Comparison of ENCODE assay signal across 8 cellular contexts in genomic region chr4:81214518-81215218, GRCh38. TPM values are rescaled to one million over a fixed set of nuclear protein-coding genes. Genes with fewer than 3 reads are reported as not detected.
DNase-seq lines count a peak whose midpoint lies in the region; ATAC-seq, FAIRE-seq and TF ChIP-seq lines count a peak whose summit lies in the region.

No MANE protein-coding gene starts in this region.

- H3K9ac ChIP-seq in GM12878 (ENCODE audit: control insufficient read depth, insufficient read depth, low read length), result no peak overlapping the region

- no peaks in the 10 kb centered on the region for H3K9me3 ChIP-seq in GM12878 (replicated peaks; ENCODE audit: control insufficient read depth, insufficient read depth, low read length)
- no peaks in the 10 kb centered on the region for H3K9me3 ChIP-seq in testis

- no peak for TF ChIP-seq EP300 in GM12878 (IDR thresholded peaks at IDR 0.05; ENCODE audit: borderline replicate concordance in 1 of 2, control insufficient read depth in 1 of 2, low read depth in 2 of 2, low read length in 2 of 2)

- no peaks in the 10 kb centered on the region for H3K4me1 ChIP-seq in GM12878 (ENCODE audit: control insufficient read depth, insufficient read depth, low read length)
- no peaks in the 10 kb centered on the region for H3K4me1 ChIP-seq in testis

- no peak for TF ChIP-seq RAD21 in GM12878 (IDR thresholded peaks at IDR 0.05; ENCODE audit: insufficient read depth, low read depth, low read length)

- H3K27ac ChIP-seq in GM12878 (ENCODE audit: control insufficient read depth, insufficient read depth) (no peak overlapping the region), testis (no peak overlapping the region)

- no peak for DNase-seq in activated naive CD4-positive, alpha-beta T cell treated with Interleukin-2 at 50 U/mL for 16 hours
- no peak for DNase-seq in GM12878 (ENCODE audit: low read depth, low spot score)
- DNase-seq in kidney tubule cell (ENCODE audit: low spot score), result peak; percentile 7
- DNase-seq in testis, result peak; percentile 19
- no peak for DNase-seq in G401 (ENCODE audit: low spot score)
- no peak for DNase-seq in superior temporal gyrus (ENCODE audit: extremely low spot score)
- no peak for DNase-seq in HFFc6

- TF ChIP-seq CTCF in GM12878 (IDR thresholded peaks at IDR 0.05 in 2 of 3, conservative IDR thresholded peaks at IDR 0.05 in 1 of 3; ENCODE audit: control insufficient read depth in 2 of 3, extremely low read depth in 1 of 3, insufficient read depth in 1 of 3, low read depth in 3 of 3, low read length in 3 of 3) (no peak), testis (IDR thresholded peaks at IDR 0.05) (no peak), HFFc6 (IDR thresholded peaks at IDR 0.05) (no peak)

- H2AFZ ChIP-seq in GM12878 (ENCODE audit: control insufficient read depth, low read depth, low read length), result no peak overlapping the region

- TF ChIP-seq POLR2A in GM12878 (IDR thresholded peaks at IDR 0.05; ENCODE audit: low read depth, low read length) (no peak), testis (IDR thresholded peaks at IDR 0.05) (no peak)

- peaks cover 10% of the 10 kb centered on the region for H3K9me3 Mint-ChIP-seq in activated naive CD4-positive, alpha-beta T cell treated with anti-CD3 and anti-CD28 coated beads, Interleukin-2, amount 50 U/mL, for 24 hours
- peaks cover 7% of the 10 kb centered on the region for H3K9me3 Mint-ChIP-seq in HFFc6

- no peaks in the 10 kb centered on the region for H4K20me1 ChIP-seq in GM12878 (ENCODE audit: control insufficient read depth, insufficient read depth)

- H3K4me2 ChIP-seq in GM12878 (ENCODE audit: control insufficient read depth, insufficient read depth), result no peak overlapping the region

- peaks cover 7% of the 10 kb centered on the region for H3K4me1 Mint-ChIP-seq in activated naive CD4-positive, alpha-beta T cell treated with anti-CD3 and anti-CD28 coated beads, Interleukin-2, amount 50 U/mL, for 24 hours
- no peaks in the 10 kb centered on the region for H3K4me1 Mint-ChIP-seq in HFFc6 (ENCODE audit: low read depth)

- H3K27me3 Mint-ChIP-seq in activated naive CD4-positive, alpha-beta T cell treated with anti-CD3 and anti-CD28 coated beads, Interleukin-2, amount 50 U/mL, for 24 hours, result peaks cover 31% of the 10 kb centered on the region
- H3K27me3 Mint-ChIP-seq in HFFc6 (ENCODE audit: insufficient read depth), result peaks cover 10% of the 10 kb centered on the region; the same call in 1 of the 2 replicates

- H3K36me3 Mint-ChIP-seq in activated naive CD4-positive, alpha-beta T cell treated with anti-CD3 and anti-CD28 coated beads, Interleukin-2, amount 50 U/mL, for 24 hours, result no peaks in the 10 kb centered on the region
- no peaks in the 10 kb centered on the region for H3K36me3 Mint-ChIP-seq in HFFc6 (ENCODE audit: low read depth)

- H3K36me3 ChIP-seq in GM12878 (ENCODE audit: control insufficient read depth in 2 of 2, insufficient read depth in 2 of 2, low read length in 1 of 2) (no peaks in the 10 kb centered on the region), testis (ENCODE audit: low read depth, missing control alignments) (no peaks in the 10 kb centered on the region)

- no peak for ATAC-seq in GM12878

- POLR2A ChIA-PET in GM12878 (lab: Charles Lee), result no interaction called here

- H3K27me3 ChIP-seq in GM12878 (replicated peaks in 1 of 2; ENCODE audit: control insufficient read depth in 2 of 2, insufficient read depth in 2 of 2, low read length in 1 of 2) (peaks cover 2 to 6% of the 10 kb centered on the region in 2 experiments; a peak in 3 of 4 replicates), testis (no peaks in the 10 kb centered on the region)

- in situ Hi-C loops in GM12878 (cut with MboI), result no loop called here
- in situ Hi-C loops in G401 (cut with HindIII; ENCODE audit: low sequenced_read_pairs), result no loop called here

- FAIRE-seq in GM12878 (lab: Jason Lieb, UNC), result no peak

- H3K4me3 Mint-ChIP-seq in activated naive CD4-positive, alpha-beta T cell treated with anti-CD3 and anti-CD28 coated beads, Interleukin-2, amount 50 U/mL, for 24 hours, result peak overlapping the region; percentile 11
- no peak overlapping the region for H3K4me3 Mint-ChIP-seq in HFFc6

- SMC1A ChIA-PET in GM12878 (lab: Charles Lee; ENCODE audit: uncharacterized antibody, unreplicated experiment), result no interaction called here

- no TSS peak for BruUV-seq in GM12878 (replicated peaks; lab: Mats Ljungman, UMichigan)

- intact Hi-C loops in GM12878 (cut with micrococcal nuclease; ENCODE audit: unreplicated experiment) (no loop called here), testis (cut with DNase I; ENCODE audit: low total_unique reads) (no loop called here)

- CTCF ChIA-PET in GM12878 (lab: Yijun Ruan, JAX), result no interaction called here

- H3K79me2 ChIP-seq in GM12878 (ENCODE audit: control insufficient read depth, insufficient read depth, low read length), result no peaks in the 10 kb centered on the region

- no peak overlapping the region for H3K27ac Mint-ChIP-seq in activated naive CD4-positive, alpha-beta T cell treated with anti-CD3 and anti-CD28 coated beads, Interleukin-2, amount 50 U/mL, for 24 hours
- no peak overlapping the region for H3K27ac Mint-ChIP-seq in HFFc6

- 4% methylated on average over 47 of the region's 74 CpGs for WGBS in GM12878 (ENCODE audit: insufficient coverage, insufficient replicate concordance, low lambda C conversion rate, missing lambda C conversion rate)
- WGBS in testis, 2 donors, result 1 to 2% methylated on average over 8 to 54 of the region's 74 CpGs

- H3K4me3 ChIP-seq in GM12878 (no peak overlapping the region), testis (peak overlapping the region; percentile 32 to 43)

- RAD21 ChIA-PET in GM12878 (lab: Charles Lee; ENCODE audit: unreplicated experiment), result no interaction called here

TF ChIP-seq in GM12878, 131 proteins besides CTCF, POLR2A, EP300 and RAD21:
- TF ChIP-seq SUZ12 (IDR thresholded peaks at IDR 0.05; ENCODE audit: unreplicated experiment) (peak; percentile 77), STAT1 (conservative IDR thresholded peaks at IDR 0.05) (no peak)

RNA-seq across cellular contexts. Expression of gene PRKG2, which starts 0.4 kb away (rescaled TPM):
- not detected in 2 replicates for total RNA-seq in GM12878 (2013; cell fraction: nucleolus; rRNA removed)
- not detected in 2 replicates for total RNA-seq in GM12878 (2014; rRNA removed)
- not detected in 2 replicates for total RNA-seq in GM12878 (2014; rRNA removed; fragmentation: Illumina TruSeq; extraction: Trizol)
- not detected in 2 replicates for total RNA-seq in GM12878 (2021)
- polyA plus RNA-seq in GM12878 (2011; ENCODE audit: low read depth), result not detected
- polyA plus RNA-seq in GM12878 (2011; rRNA removed), result not detected in 2 replicates
- not detected in 2 replicates for polyA plus RNA-seq in GM12878 (2011; cell fraction: cytosol; rRNA removed)
- not detected in 2 replicates for polyA plus RNA-seq in GM12878 (2011; cell fraction: nucleus; rRNA removed)
- 0.10 TPM in 1 of 2 replicates, not detected in the other for polyA plus RNA-seq in GM12878 (2012)
- polyA plus RNA-seq in GM12878 (2014; fragmentation: Illumina TruSeq; extraction: Trizol), result not detected in 2 replicates
- polyA plus RNA-seq in GM12878 (2014; fragmentation: Nextera tagmentation; extraction: Ambion mirVana), result not detected
- polyA plus RNA-seq in GM12878 (2014; rRNA removed), result not detected in 2 replicates
- not detected for polyA plus RNA-seq in GM12878 (2016; fragmentation: Nextera tagmentation; extraction: Ambion mirVana)
- polyA minus RNA-seq in GM12878 (2011; rRNA and poly(A)+ RNA removed), result not detected in 2 replicates
- not detected in 2 replicates for polyA minus RNA-seq in GM12878 (2011; cell fraction: cytosol; rRNA and poly(A)+ RNA removed)
- not detected in 2 replicates for polyA minus RNA-seq in GM12878 (2011; cell fraction: nucleus; rRNA and poly(A)+ RNA removed)
- 1 to 10 TPM; 1.7 to 2.4 TPM for total RNA-seq in testis
- 1.3 TPM for polyA plus RNA-seq in testis (ENCODE audit: insufficient read depth, low read depth, low replicate concordance)
- not detected in 2 replicates for total RNA-seq in G401 (2014; rRNA removed; shearing (Covaris generic))
- total RNA-seq in HFFc6 (2021; fragmentation: NEBNext Ultra II Directional; extraction: Animal tissue kit (Norgen Biotek cat#: 25700)), result not detected

Comparison
In these comparisons a context has a peak if more than half of its experiments do, and no peak if none do; other contexts are left out.
1. DNase-seq: peak in kidney tubule cell (single experiment) and testis (single experiment); none in activated naive CD4-positive, alpha-beta T cell treated with Interleukin-2 at 50 U/mL for 16 hours (single experiment), GM12878 (single experiment), G401 (single experiment), superior temporal gyrus (single experiment) and HFFc6 (single experiment).